9 cellular contexts compared by ENCODE assay signal in the genomic region with DNA sequence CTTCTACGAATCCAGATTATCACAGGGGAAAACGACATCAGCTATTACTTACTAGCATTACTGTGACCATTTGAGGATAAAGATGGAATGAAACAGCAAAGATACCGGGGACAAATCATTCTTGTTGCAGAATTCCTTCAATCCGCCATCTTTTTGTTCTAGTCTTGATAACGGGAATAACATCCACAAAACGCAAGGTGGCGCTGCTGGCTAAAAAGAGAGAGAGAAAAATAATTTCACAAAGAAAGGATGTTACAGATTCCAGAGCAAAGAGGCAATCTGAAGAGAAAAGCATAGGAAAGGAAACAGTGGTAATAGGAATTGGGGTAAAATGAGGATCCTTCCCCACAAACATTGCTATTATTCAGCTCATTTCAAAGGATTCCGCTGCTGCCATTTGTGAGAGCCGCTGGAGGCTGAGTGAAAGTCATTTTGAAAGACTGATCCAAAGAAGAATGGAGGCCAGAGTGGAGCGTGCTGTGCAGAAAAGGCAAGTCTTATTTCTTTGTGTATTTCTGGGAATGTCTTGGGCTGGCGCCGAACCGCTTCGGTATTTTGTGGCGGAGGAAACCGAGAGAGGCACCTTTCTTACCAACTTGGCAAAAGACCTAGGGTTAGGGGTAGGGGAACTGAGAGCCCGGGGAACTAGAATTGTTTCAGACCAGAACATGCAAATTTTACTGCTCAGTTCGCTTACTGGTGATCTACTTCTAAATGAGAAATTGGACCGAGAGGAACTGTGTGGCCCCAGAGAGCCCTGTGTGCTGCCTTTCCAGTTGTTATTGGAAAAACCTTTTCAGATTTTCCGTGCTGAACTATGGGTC. TPM values are rescaled to one million over a fixed set of nuclear protein-coding genes. Genes with fewer than 3 reads are reported as not detected.
DNase-seq lines count a peak whose midpoint lies in the region; ATAC-seq, FAIRE-seq and TF ChIP-seq lines count a peak whose summit lies in the region.
"Had no signal": no experiment of that assay in that cellular context is flagged by ENCODE, and none has a peak within 500 bp of the region (broad histone marks: within the 10 kb centered on the region; RNA-seq: fewer than 3 reads in every experiment).

Gene PCDHB7 (plus strand): TSS at position 264 of the 824 bp plus-strand sequence. CDS start 192 bp downstream, at position 456.

- H3K27ac Mint-ChIP-seq in CD4-positive, alpha-beta T cell = no peak within 1 kb of the TSS
- H3K27ac Mint-ChIP-seq: stimulated activated naive CD8-positive, alpha-beta T cell treated with anti-CD3 and anti-CD28 coated beads, Interleukin-15, Interleukin-2, amounts not matched to agents 100 ng/mL and 50 ng/mL, for 24 hours had no signal

- H3K9me3 ChIP-seq in CD4-positive, alpha-beta T cell (ENCODE audit: control insufficient read depth, low read length) = peaks cover 5% of the 10 kb centered on the region
- H3K9me3 ChIP-seq in kidney (ENCODE audit: control insufficient read depth in 1 of 2, low read length in 2 of 2) = peaks cover 12 to 18% of the 10 kb centered on the region in 2 donors

- H3K9ac ChIP-seq in kidney (ENCODE audit: low read length in 2 of 2) = no peak within 1 kb of the TSS

- peak; percentile 37 for TF ChIP-seq CTCF in CD4-positive, alpha-beta T cell (IDR thresholded peaks at IDR 0.05)
- TF ChIP-seq CTCF in VCaP (conservative IDR thresholded peaks at IDR 0.05) = peak; percentile 80
- TF ChIP-seq CTCF in kidney (IDR thresholded peaks at IDR 0.05; ENCODE audit: borderline replicate concordance, extremely low read depth, insufficient read depth) = peak; percentile 34

- peak in 1 of 10 experiments; percentile 11 for DNase-seq in CD4-positive, alpha-beta T cell
- DNase-seq in HEK293T (ENCODE audit: extremely low spot score) = peak; percentile 19
- DNase-seq in kidney = no peak
- DNase-seq in activated effector memory CD4-positive, alpha-beta T cell treated with Interleukin-2 at 50 U/mL for 16 hours = no peak
- no peak for DNase-seq in mesenteric fat pad (ENCODE audit: low spot score)
- DNase-seq in NCI-H2107 treated with DMSO at 0.1 percent for 48 hours (lab: John Stamatoyannopoulos, UW; ENCODE audit: unreplicated experiment) = no peak

- H3K4me3 Mint-ChIP-seq in CD4-positive, alpha-beta T cell = no peak within 1 kb of the TSS
- H3K4me3 Mint-ChIP-seq: stimulated activated naive CD8-positive, alpha-beta T cell treated with anti-CD3 and anti-CD28 coated beads, Interleukin-15, Interleukin-2, amounts not matched to agents 100 ng/mL and 50 ng/mL, for 24 hours had no signal

- peaks cover 6% of the 10 kb centered on the region for H3K4me1 Mint-ChIP-seq in CD4-positive, alpha-beta T cell (ENCODE audit: low read depth)

- peaks cover 51% of the 10 kb centered on the region for H3K27me3 Mint-ChIP-seq in CD4-positive, alpha-beta T cell

- H3K4me3 ChIP-seq in kidney (ENCODE audit: low read length in 2 of 2) = peak within 1 kb of the TSS; percentile 40

- no peaks in the 10 kb centered on the region for H3K4me1 ChIP-seq in kidney (ENCODE audit: control insufficient read depth in 1 of 2, insufficient read depth in 1 of 2, low read depth in 1 of 2, low read length in 2 of 2)

- FAIRE-seq in kidney (lab: Jason Lieb, UNC) = no peak

- peaks cover 40% of the 10 kb centered on the region for H3K27me3 ChIP-seq in CD4-positive, alpha-beta T cell (ENCODE audit: control insufficient read depth, insufficient read depth, low read length)

- POLR2A ChIA-PET in CD4-positive, alpha-beta T cell (lab: Charles Lee) = no interaction called here
- POLR2A ChIA-PET in HEK293T (lab: Yijun Ruan, JAX) = no interaction called here

- peaks cover 7% of the 10 kb centered on the region for H3K9me3 Mint-ChIP-seq in CD4-positive, alpha-beta T cell

- H3K27ac ChIP-seq in CD4-positive, alpha-beta T cell (ENCODE audit: low read depth, low read length) = no peak within 1 kb of the TSS
- H3K27ac ChIP-seq in VCaP = no peak within 1 kb of the TSS
- H3K27ac ChIP-seq in kidney (ENCODE audit: low read depth in 2 of 2, low read length in 2 of 2) = no peak within 1 kb of the TSS

- H3K36me3 ChIP-seq in kidney (ENCODE audit: control insufficient read depth in 1 of 2, insufficient read depth in 2 of 2, low read length in 2 of 2) = no peaks in the 10 kb centered on the region

- H3K36me3 Mint-ChIP-seq in CD4-positive, alpha-beta T cell (ENCODE audit: low read depth) = no peaks in the 10 kb centered on the region

- intact Hi-C loops in CD4-positive, alpha-beta T cell (cut with DNase I, micrococcal nuclease) = no loop called here
- intact Hi-C loops in kidney (cut with DNase I) = no loop called here

- no peak for ATAC-seq in CD4-positive, alpha-beta T cell (ENCODE audit: poor library complexity)
- ATAC-seq in HG03432 (IDR thresholded peaks at IDR 0.05; ENCODE audit: unreplicated experiment) = no peak

- CTCF ChIA-PET in CD4-positive, alpha-beta T cell (lab: Charles Lee) = no interaction called here
- CTCF ChIA-PET in HEK293T (lab: Yijun Ruan, JAX) = interaction anchor here (1.3 kb wide), 1 partner anchor 303 kb away, joined by 4 read pairs; no protein-coding TSS in a partner anchor

TF ChIP-seq in HEK293T, 16 proteins besides CTCF, POLR2A, EP300 and RAD21:
- no peak for TF ChIP-seq ELF4 (IDR thresholded peaks at IDR 0.05)
- TF ChIP-seq ZNF384 (IDR thresholded peaks at IDR 0.05) = no peak
- TF ChIP-seq BHLHE40 (IDR thresholded peaks at IDR 0.05; ENCODE audit: borderline replicate concordance) = no peak
- no peak for TF ChIP-seq LEF1 (IDR thresholded peaks at IDR 0.05; ENCODE audit: borderline replicate concordance)
- no peak for TF ChIP-seq CTBP1 (IDR thresholded peaks at IDR 0.05; ENCODE audit: borderline replicate concordance)
- TF ChIP-seq L3MBTL2 (conservative IDR thresholded peaks at IDR 0.05) = no peak
- no peak for TF ChIP-seq FOXA1 (IDR thresholded peaks at IDR 0.05)
- no peak for TF ChIP-seq FOXM1 (IDR thresholded peaks at IDR 0.05; ENCODE audit: borderline replicate concordance)
- TF ChIP-seq, protein P1, sequence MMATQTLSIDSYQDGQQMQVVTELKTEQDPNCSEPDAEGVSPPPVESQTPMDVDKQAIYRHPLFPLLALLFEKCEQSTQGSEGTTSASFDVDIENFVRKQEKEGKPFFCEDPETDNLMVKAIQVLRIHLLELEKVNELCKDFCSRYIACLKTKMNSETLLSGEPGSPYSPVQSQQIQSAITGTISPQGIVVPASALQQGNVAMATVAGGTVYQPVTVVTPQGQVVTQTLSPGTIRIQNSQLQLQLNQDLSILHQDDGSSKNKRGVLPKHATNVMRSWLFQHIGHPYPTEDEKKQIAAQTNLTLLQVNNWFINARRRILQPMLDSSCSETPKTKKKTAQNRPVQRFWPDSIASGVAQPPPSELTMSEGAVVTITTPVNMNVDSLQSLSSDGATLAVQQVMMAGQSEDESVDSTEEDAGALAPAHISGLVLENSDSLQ (IDR thresholded peaks at IDR 0.05) = no peak
- no peak for TF ChIP-seq ARNT (IDR thresholded peaks at IDR 0.05)
- TF ChIP-seq TARDBP (IDR thresholded peaks at IDR 0.05) = no peak
- no peak for TF ChIP-seq SP1 (IDR thresholded peaks at IDR 0.05)
- no peak for TF ChIP-seq NFRKB (IDR thresholded peaks at IDR 0.05)
- TF ChIP-seq FOXK2 (IDR thresholded peaks at IDR 0.05) = no peak
- no peak for TF ChIP-seq SUZ12 (IDR thresholded peaks at IDR 0.05)
- TF ChIP-seq HDGF (IDR thresholded peaks at IDR 0.05; ENCODE audit: borderline replicate concordance) = no peak
TF ChIP-seq in HEK293T: peak in this region for 0.

RNA-seq across cellular contexts. Expression of gene PCDHB7, which starts in this region (rescaled TPM):
- not detected for total RNA-seq in CD4-positive, alpha-beta T cell
- total RNA-seq in kidney (2.3 TPM), mesenteric fat pad (1.6 TPM)
- polyA plus RNA-seq in kidney (ENCODE audit: insufficient read depth, low read depth, low replicate concordance) = 0.97 TPM
